Comparison of ENCODE assay signal across 11 cellular contexts in genomic region chr2:42922790-42923631, GRCh38.
DNase-seq lines count a peak whose midpoint lies in the region; ATAC-seq, FAIRE-seq and TF ChIP-seq lines count a peak whose summit lies in the region.
"Had no signal": no experiment of that assay in that cellular context is flagged by ENCODE, and none has a peak within 500 bp of the region (broad histone marks: within the 10 kb centered on the region; RNA-seq: fewer than 3 reads in every experiment).

No MANE protein-coding gene starts in this region.

- ATAC-seq in HepG2 (no peak), GM21447 (IDR thresholded peaks at IDR 0.05; ENCODE audit: unreplicated experiment) (no peak)

- in situ Hi-C loops in HepG2 (cut with HindIII; ENCODE audit: extremely low pct_ligation_motif_present, low pct_unique_long_range_greater_than_20kb) = no loop called here

- H3K4me1 ChIP-seq in HepG2 (ENCODE audit: insufficient read depth, low read length) = peaks cover 69% of the 10 kb centered on the region
- peaks cover 38 to 86% (median 78%) of the 10 kb centered on the region in 5 donors for H3K4me1 ChIP-seq in subcutaneous abdominal adipose tissue (ENCODE audit: control insufficient read depth in 5 of 5, insufficient read depth in 5 of 5, low read length in 5 of 5)
- no peaks in the 10 kb centered on the region for H3K4me1 ChIP-seq in Karpas-422 (ENCODE audit: low read length)

- H3K4me3 ChIP-seq in HepG2 (replicated peaks in 1 of 3; ENCODE audit: insufficient read depth in 1 of 3, low read depth in 2 of 3, low read length in 3 of 3) = peak overlapping the region in 1 of 3 experiments; percentile 8; a peak in 1 of 6 replicates
- peak overlapping the region in 1 of 5 donors; percentile 19 for H3K4me3 ChIP-seq in subcutaneous abdominal adipose tissue (ENCODE audit: low read depth in 1 of 5, low read length in 5 of 5)
- no peak overlapping the region for H3K4me3 ChIP-seq in Karpas-422 (ENCODE audit: low read length)

- H3K9ac ChIP-seq in HepG2 (ENCODE audit: insufficient read depth, low read depth, low read length) = no peak overlapping the region
- peak overlapping the region; percentile 32 to 94 (median 68) for H3K9ac ChIP-seq in subcutaneous abdominal adipose tissue (ENCODE audit: low read length in 5 of 5)
- no peak overlapping the region for H3K9ac ChIP-seq in Karpas-422 (ENCODE audit: low read length)

- H3K79me2 ChIP-seq in HepG2 (ENCODE audit: insufficient read depth, low read length) (no peaks in the 10 kb centered on the region), Karpas-422 (ENCODE audit: low read length) (no peaks in the 10 kb centered on the region)

- intact Hi-C loops in HepG2 (cut with micrococcal nuclease; ENCODE audit: unreplicated experiment) = loop anchor here (2.0 kb wide), 1 partner anchor 16 kb away; no protein-coding TSS in a partner anchor

- TF ChIP-seq RAD21 in Ishikawa (IDR thresholded peaks at IDR 0.05; ENCODE audit: low read depth) (no peak), HepG2 (CRISPR knock-in tag; IDR thresholded peaks at IDR 0.05) (no peak)

- no peak for TF ChIP-seq POLR2A in HepG2 (IDR thresholded peaks at IDR 0.05; ENCODE audit: insufficient read depth in 1 of 2, low read depth in 2 of 2, low read length in 2 of 2)

- H3K9me3 ChIP-seq in HepG2 (ENCODE audit: low read length) (no peaks in the 10 kb centered on the region), subcutaneous abdominal adipose tissue (ENCODE audit: control insufficient read depth in 5 of 5, low read length in 5 of 5) (no peaks in the 10 kb centered on the region), Karpas-422 (ENCODE audit: low read length) (no peaks in the 10 kb centered on the region)

- no peak for TF ChIP-seq CTCF in HepG2 (CRISPR knock-in tag; IDR thresholded peaks at IDR 0.05)

- POLR2A ChIA-PET in HepG2 (lab: Yijun Ruan, JAX) = interaction anchor here (1.2 to 1.7 kb wide), 2 partner anchors 52 to 55 kb away, joined by 3 read pairs; no protein-coding TSS in a partner anchor

- H3K4me2 ChIP-seq in HepG2 (ENCODE audit: low read depth, low read length) = peak overlapping the region; percentile 48
- H3K4me2 ChIP-seq in Karpas-422 (ENCODE audit: low read depth, low read length, poor library complexity, severe bottlenecking) = no peak overlapping the region

- 46% methylated on average over 7 of the region's 7 CpGs for WGBS in HepG2 (ENCODE audit: low lambda C conversion rate)

- no peak for TF ChIP-seq EP300 in Ishikawa (IDR thresholded peaks at IDR 0.05; ENCODE audit: borderline replicate concordance)
- TF ChIP-seq EP300 in HepG2 (IDR thresholded peaks at IDR 0.05; ENCODE audit: low read depth in 2 of 2, low read length in 2 of 2) = no peak
- no peak for TF ChIP-seq EP300 in HepG2 (CRISPR knock-in tag; IDR thresholded peaks at IDR 0.05; ENCODE audit: borderline replicate concordance)

- BruUV-seq in HepG2 (replicated peaks; lab: Mats Ljungman, UMichigan) = no TSS peak

- FAIRE-seq in HepG2 (lab: Jason Lieb, UNC) = no peak

- H3K36me3 ChIP-seq in HepG2 (replicated peaks in 1 of 2; ENCODE audit: control insufficient read depth in 1 of 2, insufficient read depth in 2 of 2, low read length in 2 of 2) (no peaks in the 10 kb centered on the region), subcutaneous abdominal adipose tissue (ENCODE audit: control insufficient read depth in 5 of 5, insufficient read depth in 5 of 5, low read length in 5 of 5) (no peaks in the 10 kb centered on the region), Karpas-422 (ENCODE audit: insufficient read depth, low read length) (no peaks in the 10 kb centered on the region)

- H4K20me1 ChIP-seq in HepG2 (ENCODE audit: insufficient read depth, low read length) (no peaks in the 10 kb centered on the region), Karpas-422 (ENCODE audit: insufficient read depth, low read depth, low read length) (no peaks in the 10 kb centered on the region)

- H2AFZ ChIP-seq in HepG2 (ENCODE audit: low read length) (no peak overlapping the region), Karpas-422 (ENCODE audit: low read length) (no peak overlapping the region)

- peak; percentile 28 for DNase-seq in dermis blood vessel endothelial cell
- DNase-seq in HepG2 (ENCODE audit: low spot score) = peak; percentile 42
- no peak for DNase-seq in D341Med (ENCODE audit: low spot score)
- DNase-seq in globus pallidus (ENCODE audit: low spot score) = no peak
- DNase-seq in Karpas-422 = no peak
- DNase-seq: cerebellar nuclear complex; naive B cell; stimulated activated CD8-positive, alpha-beta memory T cell treated with anti-CD3 and anti-CD28 coated beads, Interleukin-4, amount 100 ng/mL, for 48 hours had no signal

- H3K9me2 ChIP-seq in Karpas-422 (replicated peaks; ENCODE audit: insufficient read depth, low read length) = no peaks in the 10 kb centered on the region

- H3K27me3 ChIP-seq in HepG2 (ENCODE audit: control insufficient read depth in 1 of 2, insufficient read depth in 2 of 2, low read length in 2 of 2) = peaks cover 0 to 7% of the 10 kb centered on the region in 2 experiments; a peak in 2 of 5 replicates
- H3K27me3 ChIP-seq in subcutaneous abdominal adipose tissue (ENCODE audit: control insufficient read depth in 5 of 5, insufficient read depth in 4 of 5, low read length in 5 of 5) = no peaks in the 10 kb centered on the region
- no peaks in the 10 kb centered on the region for H3K27me3 ChIP-seq in Karpas-422 (ENCODE audit: low read length)

- H3K27ac ChIP-seq in HepG2 (ENCODE audit: extremely low read length, insufficient read depth, low read length) (no peak overlapping the region), subcutaneous abdominal adipose tissue (ENCODE audit: low read depth, low read length) (peak overlapping the region; percentile 98), Karpas-422 (ENCODE audit: low read length) (no peak overlapping the region)

- CTCF ChIA-PET in HepG2 (lab: Yijun Ruan, JAX; ENCODE audit: low intra/inter-chr PET ratio, low total read pairs) = no interaction called here

TF ChIP-seq in Ishikawa, 13 proteins besides CTCF, POLR2A, EP300 and RAD21 (continues in another document):
- TF ChIP-seq CEBPB (IDR thresholded peaks at IDR 0.05) (no peak), REST (IDR thresholded peaks at IDR 0.05; ENCODE audit: low read depth) (no peak), TEAD4 (IDR thresholded peaks at IDR 0.05) (no peak), EGR1 (IDR thresholded peaks at IDR 0.05) (no peak), NFIC (IDR thresholded peaks at IDR 0.05) (no peak), FOXM1 (IDR thresholded peaks at IDR 0.05; ENCODE audit: borderline replicate concordance, low read depth) (no peak)

TF ChIP-seq in HepG2, 621 proteins besides CTCF, POLR2A, EP300 and RAD21 (continues in another document):
- TF ChIP-seq CBX1 (IDR thresholded peaks at IDR 0.05; ENCODE audit: low read depth) = no peak
- TF ChIP-seq ZMYM2 (CRISPR knock-in tag; IDR thresholded peaks at IDR 0.05) = no peak
- TF ChIP-seq ZNF564 (CRISPR knock-in tag; IDR thresholded peaks at IDR 0.05) = no peak
- no peak for TF ChIP-seq ZNF879 (CRISPR knock-in tag; IDR thresholded peaks at IDR 0.05)
- TF ChIP-seq CERS6 (CRISPR knock-in tag; IDR thresholded peaks at IDR 0.05) = no peak
- TF ChIP-seq AKAP8 (CRISPR knock-in tag; IDR thresholded peaks at IDR 0.05) = no peak
- TF ChIP-seq AGO1 (IDR thresholded peaks at IDR 0.05; ENCODE audit: low read depth, low read length, poor library complexity, severe bottlenecking) = no peak
- no peak for TF ChIP-seq FLYWCH1 (CRISPR knock-in tag; IDR thresholded peaks at IDR 0.05)
- TF ChIP-seq YY1 (IDR thresholded peaks at IDR 0.05; ENCODE audit: insufficient read depth, insufficient replicate concordance, low read depth, low read length) = no peak
- TF ChIP-seq ZFX (CRISPR knock-in tag; IDR thresholded peaks at IDR 0.05; ENCODE audit: low read depth) = peak; percentile 52; the same call in 1 of the 2 replicates
- TF ChIP-seq ZNF251 (CRISPR knock-in tag; IDR thresholded peaks at IDR 0.05) = no peak
- no peak for TF ChIP-seq FOXP1 (IDR thresholded peaks at IDR 0.05)
- no peak for TF ChIP-seq FOXP1 (CRISPR knock-in tag; IDR thresholded peaks at IDR 0.05)
- TF ChIP-seq HDAC6 (IDR thresholded peaks at IDR 0.05; ENCODE audit: low read depth, low read length) = no peak
- no peak for TF ChIP-seq PAF1 (CRISPR knock-in tag; IDR thresholded peaks at IDR 0.05)
- TF ChIP-seq TEAD3 (CRISPR knock-in tag; optimal IDR thresholded peaks at IDR 0.05; ENCODE audit: borderline replicate concordance) = peak; percentile 79
- TF ChIP-seq ZNF530 (CRISPR knock-in tag; IDR thresholded peaks at IDR 0.05; ENCODE audit: low read depth) = no peak
- TF ChIP-seq BRCA1 (CRISPR knock-in tag; IDR thresholded peaks at IDR 0.05) = no peak
- TF ChIP-seq ZNF496 (CRISPR knock-in tag; IDR thresholded peaks at IDR 0.05; ENCODE audit: insufficient replicate concordance) = no peak
- no peak for TF ChIP-seq ZNF556 (CRISPR knock-in tag; IDR thresholded peaks at IDR 0.05; ENCODE audit: borderline replicate concordance)
- no peak for TF ChIP-seq ZFP36L2 (CRISPR knock-in tag; IDR thresholded peaks at IDR 0.05)
- TF ChIP-seq ZNF788 (CRISPR knock-in tag; IDR thresholded peaks at IDR 0.05; ENCODE audit: borderline replicate concordance) = no peak
- TF ChIP-seq HNRNPK (IDR thresholded peaks at IDR 0.05; ENCODE audit: low read depth, low read length, poor library complexity, severe bottlenecking) = no peak
- no peak for TF ChIP-seq ZNF777 (CRISPR knock-in tag; IDR thresholded peaks at IDR 0.05)
- TF ChIP-seq ZNF558 (CRISPR knock-in tag; IDR thresholded peaks at IDR 0.05; ENCODE audit: borderline replicate concordance) = no peak
- TF ChIP-seq SOX5 (CRISPR knock-in tag; IDR thresholded peaks at IDR 0.05; ENCODE audit: borderline replicate concordance) = no peak
- no peak for TF ChIP-seq ZNF232 (CRISPR knock-in tag; IDR thresholded peaks at IDR 0.05; ENCODE audit: borderline replicate concordance)

Comparison
In these comparisons a context has a peak if more than half of its experiments do, and no peak if none do; other contexts are left out.
1. DNase-seq: peak in dermis blood vessel endothelial cell (single experiment) and HepG2 (single experiment); none in D341Med (single experiment), globus pallidus (single experiment) and Karpas-422 (single experiment).
2. H3K9ac ChIP-seq: peak in subcutaneous abdominal adipose tissue (5 of 5); none in HepG2 (single experiment) and Karpas-422 (single experiment).